2 cellular contexts compared by ENCODE assay signal in genomic region chr17:81210868-81211267, GRCh38.
A peak's percentile ranks its signal among the peaks of the same experiment; 100 is the strongest.
TF ChIP-seq lines count a peak whose summit lies in the region.

No MANE protein-coding gene starts in this region.

TF ChIP-seq in IMR-90, 13 proteins besides CTCF, POLR2A, EP300 and RAD21:
- TF ChIP-seq SMC3 (IDR thresholded peaks at IDR 0.05; ENCODE audit: low read depth, low read length), result no peak
- no peak for TF ChIP-seq CHD1 (IDR thresholded peaks at IDR 0.05; ENCODE audit: low read depth, low read length)
- no peak for TF ChIP-seq MXI1 (IDR thresholded peaks at IDR 0.05; ENCODE audit: borderline replicate concordance, low read depth, low read length)
- no peak for TF ChIP-seq ELK1 (IDR thresholded peaks at IDR 0.05; ENCODE audit: borderline replicate concordance, low read depth, low read length)
- no peak for TF ChIP-seq NFE2L2 (IDR thresholded peaks at IDR 0.05; ENCODE audit: low read depth, low read length)
- no peak for TF ChIP-seq USF2 (IDR thresholded peaks at IDR 0.05; ENCODE audit: low read depth, low read length)
- no peak for TF ChIP-seq MAFK (IDR thresholded peaks at IDR 0.05; ENCODE audit: low read depth, low read length)
- no peak for TF ChIP-seq RCOR1 (IDR thresholded peaks at IDR 0.05; ENCODE audit: insufficient replicate concordance, low read length)
- no peak for TF ChIP-seq CEBPB (IDR thresholded peaks at IDR 0.05; ENCODE audit: low read depth, low read length)
- no peak for TF ChIP-seq MAZ (IDR thresholded peaks at IDR 0.05; ENCODE audit: borderline replicate concordance, low read depth, low read length)
- TF ChIP-seq RFX5 (IDR thresholded peaks at IDR 0.05; ENCODE audit: low read depth, low read length), result no peak
- no peak for TF ChIP-seq BHLHE40 (IDR thresholded peaks at IDR 0.05; ENCODE audit: low read depth, low read length)
- TF ChIP-seq FOS (IDR thresholded peaks at IDR 0.05; ENCODE audit: low read depth, low read length), result no peak

TF ChIP-seq in H1, 55 proteins besides CTCF, POLR2A, EP300 and RAD21:
- TF ChIP-seq EGR1 (IDR thresholded peaks at IDR 0.05; ENCODE audit: borderline replicate concordance, low read depth, low read length) (peak; percentile 49; the same call in 1 of the 2 replicates), BCL11A (IDR thresholded peaks at IDR 0.05; ENCODE audit: low read depth in 2 of 2, low read length in 2 of 2) (no peak)
